Comparison of ENCODE assay signal across 13 cellular contexts in the genomic region with DNA sequence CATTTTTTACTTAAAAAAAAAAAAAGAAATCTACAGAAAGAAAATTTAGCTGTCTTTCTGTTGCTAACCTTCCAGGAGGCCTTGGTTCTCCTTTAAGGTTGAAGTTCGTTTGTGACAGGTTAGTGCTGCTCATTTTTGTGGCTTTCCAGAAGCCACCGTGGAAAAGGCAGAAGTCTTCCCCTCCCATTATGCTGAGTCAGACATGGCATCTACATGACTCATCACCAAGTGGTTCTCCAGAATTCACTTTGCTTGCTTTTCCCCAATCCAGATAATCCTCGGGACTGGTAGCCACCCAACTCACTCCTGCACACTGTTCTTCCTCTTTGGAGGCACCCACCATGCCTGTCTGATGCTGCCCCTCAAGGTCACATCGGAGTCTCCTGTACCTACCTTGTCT.
DNase-seq lines count a peak whose midpoint lies in the region; ATAC-seq and TF ChIP-seq lines count a peak whose summit lies in the region.
"Had no signal": no experiment of that assay in that cellular context is flagged by ENCODE, and none has a peak within 500 bp of the region (broad histone marks: within the 10 kb centered on the region; RNA-seq: fewer than 3 reads in every experiment).

No MANE protein-coding gene starts in this region.

- H3K27me3 ChIP-seq in SJCRH30 (no peaks in the 10 kb centered on the region), thoracic aorta (replicated peaks; ENCODE audit: insufficient read depth) (no peaks in the 10 kb centered on the region)
- H3K27me3 ChIP-seq: cardiac muscle cell had no signal

- H3K36me3 ChIP-seq in SJCRH30 (no peaks in the 10 kb centered on the region), thoracic aorta (no peaks in the 10 kb centered on the region)
- H3K36me3 ChIP-seq: cardiac muscle cell had no signal

- H3K27ac ChIP-seq in SJCRH30 (peak overlapping the region; percentile 87), thoracic aorta (no peak overlapping the region)
- H3K27ac ChIP-seq: 22Rv1, cardiac muscle cell had no signal

- H3K4me3 ChIP-seq in SJCRH30 (no peak overlapping the region), fibroblast of mammary gland (ENCODE audit: control insufficient read depth, low read depth, low read length) (no peak overlapping the region), thoracic aorta (no peak overlapping the region)
- H3K4me3 ChIP-seq: cardiac muscle cell had no signal

- DNase-seq in DMS 273 (lab: John Stamatoyannopoulos, UW; ENCODE audit: unreplicated experiment) = peak; percentile 10
- no peak for DNase-seq in DMS 273 treated with DMSO at 0.1 percent for 48 hours (lab: John Stamatoyannopoulos, UW)
- peak; percentile 69 to 77 for DNase-seq in SJCRH30
- DNase-seq in fibroblast of mammary gland (ENCODE audit: low read depth) = peak; percentile 78
- DNase-seq in thoracic aorta (ENCODE audit: low spot score) = no peak
- DNase-seq in activated CD8-positive, alpha-beta memory T cell treated with anti-CD3 and anti-CD28 coated beads for 24 hours = no peak
- no peak for DNase-seq in DMS79 (lab: John Stamatoyannopoulos, UW)
- DNase-seq in stimulated activated CD4-positive, alpha-beta T cell treated with anti-CD3 and anti-CD28 coated beads, Interleukin-2, amount 100 ng/mL, for 24 hours = no peak
- DNase-seq: activated CD4-positive, alpha-beta T cell treated with anti-CD3 and anti-CD28 coated beads, Interleukin-2, amount 50 U/mL, for 48 hours; NCI-H1092; nephron progenitor cell had no signal

- peak; percentile 61 for ATAC-seq in thoracic aorta (ENCODE audit: insufficient number of reproducible peaks, low FRiP score, low read depth)

- no peak for TF ChIP-seq CTCF in fibroblast of mammary gland (conservative IDR thresholded peaks at IDR 0.05; ENCODE audit: control insufficient read depth, insufficient read depth, low read depth, low read length)
- no peak for TF ChIP-seq CTCF in thoracic aorta (IDR thresholded peaks at IDR 0.05)

- peaks cover under 1% of the 10 kb centered on the region; the same call in 1 of the 2 replicates for H3K9me3 ChIP-seq in SJCRH30 (replicated peaks)
- H3K9me3 ChIP-seq in thoracic aorta = no peaks in the 10 kb centered on the region

- H3K4me1 ChIP-seq in SJCRH30 (peaks cover 45% of the 10 kb centered on the region), thoracic aorta (ENCODE audit: control insufficient read depth in 1 of 2, low read depth in 2 of 2) (peaks cover 0 to 12% of the 10 kb centered on the region in 2 donors)

Comparison
In these comparisons a context has a peak if more than half of its experiments do, and no peak if none do; other contexts are left out.
1. DNase-seq: peak in DMS 273 (single experiment), SJCRH30 (2 of 2) and fibroblast of mammary gland (single experiment); none in DMS 273 treated with DMSO at 0.1 percent for 48 hours (single experiment), thoracic aorta (single experiment), activated CD8-positive, alpha-beta memory T cell treated with anti-CD3 and anti-CD28 coated beads for 24 hours (single experiment), DMS79 (single experiment) and stimulated activated CD4-positive, alpha-beta T cell treated with anti-CD3 and anti-CD28 coated beads, Interleukin-2, amount 100 ng/mL, for 24 hours (0 of 2).